Comparison of ENCODE assay signal across 8 cellular contexts in genomic region chr2:201432038-201432437, GRCh38. TPM values are rescaled to one million over a fixed set of nuclear protein-coding genes. Genes with fewer than 3 reads are reported as not detected.
A peak's percentile ranks its signal among the peaks of the same experiment; 100 is the strongest.
DNase-seq lines count a peak whose midpoint lies in the region; ATAC-seq lines count a peak whose summit lies in the region.

No MANE protein-coding gene starts in this region.

- peak overlapping the region; percentile 55 for H3K27ac ChIP-seq in SJSA1

- H3K4me3 ChIP-seq in SJSA1 = no peak overlapping the region

- no peaks in the 10 kb centered on the region for H3K9me3 ChIP-seq in SJSA1 (replicated peaks)

- no peaks in the 10 kb centered on the region for H3K27me3 ChIP-seq in SJSA1 (replicated peaks)

- ATAC-seq in GM21381 (IDR thresholded peaks at IDR 0.05; ENCODE audit: unreplicated experiment) = no peak

- DNase-seq in COLO829 (ENCODE audit: low spot score) (peak; percentile 69), SJSA1 (ENCODE audit: low read depth in 1 of 2, low spot score in 2 of 2) (peak in 1 of 2 experiments; percentile 48), epidermal melanocyte (ENCODE audit: insufficient read length, low spot score) (peak; percentile 35), non-pigmented ciliary epithelial cell (ENCODE audit: low read depth) (peak; percentile 65), AML-193 (lab: John Stamatoyannopoulos, UW) (no peak), OCI-M2 (lab: John Stamatoyannopoulos, UW; ENCODE audit: unreplicated experiment) (no peak)
- DNase-seq in activated CD8-positive, alpha-beta memory T cell treated with anti-CD3 and anti-CD28 coated beads, Interleukin-2, amount 50 U/mL, for 48 hours = no peak

- H3K4me1 ChIP-seq in SJSA1 (replicated peaks) = peaks cover 46% of the 10 kb centered on the region

- peaks cover 10% of the 10 kb centered on the region for H3K36me3 ChIP-seq in SJSA1

RNA-seq across cellular contexts. Expression of gene TRAK2, which starts 19.2 kb away (rescaled TPM):
- 19.2 and 39.8 TPM in 2 replicates for total RNA-seq in SJSA1 (2014; rRNA removed; shearing (Covaris generic))

RNA-seq across cellular contexts. Expression of gene STRADB, which starts 19.5 kb away (rescaled TPM):
- 9.4 and 23.8 TPM in 2 replicates for total RNA-seq in SJSA1 (2014; rRNA removed; shearing (Covaris generic))

Comparison
In these comparisons a context has a peak if more than half of its experiments do, and no peak if none do; other contexts are left out.
1. DNase-seq: peak in COLO829 (single experiment), epidermal melanocyte (single experiment) and non-pigmented ciliary epithelial cell (single experiment); none in AML-193 (0 of 2), OCI-M2 (single experiment) and activated CD8-positive, alpha-beta memory T cell treated with anti-CD3 and anti-CD28 coated beads, Interleukin-2, amount 50 U/mL, for 48 hours (single experiment).